8 cellular contexts compared by ENCODE assay signal in genomic region chr11:66335531-66336233, GRCh38. TPM values are rescaled to one million over a fixed set of nuclear protein-coding genes. Genes with fewer than 3 reads are reported as not detected.
DNase-seq lines count a peak whose midpoint lies in the region; ATAC-seq and TF ChIP-seq lines count a peak whose summit lies in the region.

No MANE protein-coding gene starts in this region.

- peaks cover 31% of the 10 kb centered on the region for H3K4me1 ChIP-seq in neuron (ENCODE audit: insufficient read depth, low read length)

- H3K27me3 Mint-ChIP-seq in activated CD4-positive, alpha-beta T cell treated with anti-CD3 and anti-CD28 coated beads, Interleukin-2, amount 10 ng/mL, durations not matched to agents 7 days and 5 days, result no peaks in the 10 kb centered on the region

- no peak for ATAC-seq in GM21825 (IDR thresholded peaks at IDR 0.05; ENCODE audit: unreplicated experiment)

- no peaks in the 10 kb centered on the region for H3K9me3 Mint-ChIP-seq in activated CD4-positive, alpha-beta T cell treated with anti-CD3 and anti-CD28 coated beads, Interleukin-2, amount 10 ng/mL, durations not matched to agents 7 days and 5 days

- H3K4me3 ChIP-seq in WI38 (ENCODE audit: low read depth, low read length) (peak overlapping the region; percentile 87), fibroblast of pulmonary artery (replicated peaks; ENCODE audit: low read depth, low read length) (peak overlapping the region; percentile 79), neuron (ENCODE audit: low read length) (peak overlapping the region; percentile 46)

- peaks cover 26% of the 10 kb centered on the region for H3K36me3 ChIP-seq in neuron (ENCODE audit: insufficient read depth, low read length)

- in situ Hi-C loops in GM13977 (cut with MboI; ENCODE audit: low pct_unique_long_range_greater_than_20kb, low sequenced_read_pairs, unreplicated experiment), result no loop called here

- H3K4me1 Mint-ChIP-seq in activated CD4-positive, alpha-beta T cell treated with anti-CD3 and anti-CD28 coated beads, Interleukin-2, amount 10 ng/mL, durations not matched to agents 7 days and 5 days, result peaks cover 19% of the 10 kb centered on the region

- POLR2A ChIA-PET in activated CD4-positive, alpha-beta T cell treated with anti-CD3 and anti-CD28 coated beads, Interleukin-2, amount 10 ng/mL, durations not matched to agents 7 days and 5 days (lab: Charles Lee), result interaction anchor here (0.6 kb wide), 1 partner anchor 47 kb away, joined by 3 read pairs; the partner anchor contains the start of gene YIF1A

- no peaks in the 10 kb centered on the region for H3K9me3 ChIP-seq in neuron (ENCODE audit: low read length)

- H3K4me3 Mint-ChIP-seq in activated CD4-positive, alpha-beta T cell treated with anti-CD3 and anti-CD28 coated beads, Interleukin-2, amount 10 ng/mL, durations not matched to agents 7 days and 5 days, result no peak overlapping the region

- CTCF ChIA-PET in activated CD4-positive, alpha-beta T cell treated with anti-CD3 and anti-CD28 coated beads, Interleukin-2, amount 10 ng/mL, durations not matched to agents 7 days and 5 days (lab: Charles Lee), result interaction anchor here (0.6 to 2.8 kb wide), 8 partner anchors 9 to 103 kb away, joined by 3 to 17 read pairs (median 4); partner anchors contain the start of genes BRMS1, MRPL11 and YIF1A

- H2AFZ ChIP-seq in neuron (ENCODE audit: low read depth, low read length), result peak overlapping the region; percentile 8

- TF ChIP-seq CTCF in WI38 (IDR thresholded peaks at IDR 0.05; ENCODE audit: low read depth, low read length) (no peak), fibroblast of pulmonary artery (IDR thresholded peaks at IDR 0.05; ENCODE audit: low read length, missing control alignments) (no peak), GM13977 (IDR thresholded peaks at IDR 0.05; ENCODE audit: extremely low read depth, insufficient read depth, missing control alignments) (no peak)

- H3K36me3 Mint-ChIP-seq in activated CD4-positive, alpha-beta T cell treated with anti-CD3 and anti-CD28 coated beads, Interleukin-2, amount 10 ng/mL, durations not matched to agents 7 days and 5 days (ENCODE audit: low read depth), result peaks cover 13% of the 10 kb centered on the region

- no peaks in the 10 kb centered on the region for H3K27me3 ChIP-seq in neuron (ENCODE audit: insufficient read depth, low read length)

- no peak for DNase-seq in activated CD4-positive, alpha-beta T cell treated with anti-CD3 and anti-CD28 coated beads, Interleukin-2, amount 10 ng/mL, durations not matched to agents 7 days and 5 days
- DNase-seq in activated CD4-positive, alpha-beta T cell treated with anti-CD3 and anti-CD28 coated beads, Interleukin-2, amount 50 U/mL, for 48 hours, result no peak
- peak; percentile 64 for DNase-seq in fibroblast of pulmonary artery (ENCODE audit: low read depth)
- DNase-seq in NCI-H524 treated with DMSO at 0.1 percent for 48 hours (lab: John Stamatoyannopoulos, UW), result no peak
- DNase-seq in GM13977 (ENCODE audit: low spot score), result no peak

- H3K27ac Mint-ChIP-seq in activated CD4-positive, alpha-beta T cell treated with anti-CD3 and anti-CD28 coated beads, Interleukin-2, amount 10 ng/mL, durations not matched to agents 7 days and 5 days, result peak overlapping the region; percentile 71

RNA-seq across cellular contexts. Expression of gene RIN1, which starts 0.6 kb away (rescaled TPM):
- total RNA-seq in activated CD4-positive, alpha-beta T cell treated with anti-CD3 and anti-CD28 coated beads, Interleukin-2, amount 10 ng/mL, durations not matched to agents 7 days and 5 days, result 1 to 10 TPM; 1.1 to 1.6 TPM

RNA-seq across cellular contexts. Expression of gene BRMS1, which starts 9.2 kb away (rescaled TPM):
- total RNA-seq in activated CD4-positive, alpha-beta T cell treated with anti-CD3 and anti-CD28 coated beads, Interleukin-2, amount 10 ng/mL, durations not matched to agents 7 days and 5 days, result 10 to 100 TPM; 47.4 to 48.0 TPM

RNA-seq across cellular contexts. Expression of gene B4GAT1, which starts 11.7 kb away (rescaled TPM):
- total RNA-seq in activated CD4-positive, alpha-beta T cell treated with anti-CD3 and anti-CD28 coated beads, Interleukin-2, amount 10 ng/mL, durations not matched to agents 7 days and 5 days, result 1 to 10 TPM; 8.5 to 9.4 TPM

RNA-seq across cellular contexts. Expression of gene CD248, which starts 18.8 kb away (rescaled TPM):
- 1 to 10 TPM; 2.4 to 2.5 TPM for total RNA-seq in activated CD4-positive, alpha-beta T cell treated with anti-CD3 and anti-CD28 coated beads, Interleukin-2, amount 10 ng/mL, durations not matched to agents 7 days and 5 days

RNA-seq across cellular contexts. Expression of gene SLC29A2, which starts 35.9 kb away (rescaled TPM):
- 1 to 10 TPM; 8.3 to 8.9 TPM for total RNA-seq in activated CD4-positive, alpha-beta T cell treated with anti-CD3 and anti-CD28 coated beads, Interleukin-2, amount 10 ng/mL, durations not matched to agents 7 days and 5 days
